In genomic region chr1:61075833-61076232, GRCh38 we compare ENCODE assay signal across 8 cellular contexts. TPM values are rescaled to one million over a fixed set of nuclear protein-coding genes. Genes with fewer than 3 reads are reported as not detected.
DNase-seq lines count a peak whose midpoint lies in the region; ATAC-seq and TF ChIP-seq lines count a peak whose summit lies in the region.
"Not testable (repeated sequence)": the region's sequence is repeated elsewhere in the genome, so short reads cannot be mapped to it uniquely, and the experiment has no call there.

No MANE protein-coding gene starts in this region.

- peak overlapping the region; percentile 96; the same call in 1 of the 2 replicates for H3K4me2 ChIP-seq in OCI-LY3 (ENCODE audit: low read length)

- not testable (repeated sequence) for ATAC-seq in CD8-positive, alpha-beta T cell; activated B cell treated with CpG ODN at 0.5 μM for 24 hours (ENCODE audit: low read depth); central memory CD8-positive, alpha-beta T cell (replicated peaks; ENCODE audit: extremely low read depth, poor library complexity, severe bottlenecking); psoas muscle

- H3K9me3 Mint-ChIP-seq in CD8-positive, alpha-beta T cell; activated B cell treated with CpG ODN at 0.5 μM for 24 hours; central memory CD8-positive, alpha-beta T cell: not testable (repeated sequence)

- H3K79me2 ChIP-seq in OCI-LY3 (ENCODE audit: low read length): not testable (repeated sequence)

- H3K36me3 ChIP-seq in CD8-positive, alpha-beta T cell (ENCODE audit: insufficient read depth, low read length); OCI-LY3 (replicated peaks; ENCODE audit: low read depth, low read length); cardiac muscle cell; mucosa of stomach (ENCODE audit: control insufficient read depth, insufficient read depth, low read length); psoas muscle (ENCODE audit: insufficient read depth in 1 of 2, low read depth in 1 of 2); tibial nerve: not testable (repeated sequence)

- TF ChIP-seq CTCF in CD8-positive, alpha-beta T cell (IDR thresholded peaks at IDR 0.05); OCI-LY3 (IDR thresholded peaks at IDR 0.05; ENCODE audit: low read depth, low read length); activated B cell treated with CpG ODN at 0.5 μM for 24 hours (IDR thresholded peaks at IDR 0.05); cardiac muscle cell (IDR thresholded peaks at IDR 0.05; ENCODE audit: low read depth, low read length); psoas muscle (IDR thresholded peaks at IDR 0.05); tibial nerve (IDR thresholded peaks at IDR 0.05): not testable (repeated sequence)

- H3K9me3 ChIP-seq in CD8-positive, alpha-beta T cell (ENCODE audit: low read length); OCI-LY3 (ENCODE audit: insufficient read depth, low read length); cardiac muscle cell (ENCODE audit: low read depth); mucosa of stomach (ENCODE audit: control insufficient read depth, low read length); psoas muscle; tibial nerve: not testable (repeated sequence)

- not testable (repeated sequence) for H3K9ac ChIP-seq in OCI-LY3 (ENCODE audit: low read length)
- peak overlapping the region; percentile 58 for H3K9ac ChIP-seq in mucosa of stomach (ENCODE audit: low read length)

- 76 to 82% (median 79%) methylated on average over 16 of the region's 16 CpGs for WGBS in psoas muscle, 3 donors
- 65 to 71% methylated on average over 16 of the region's 16 CpGs for WGBS in tibial nerve, 2 donors

- intact Hi-C loops in CD8-positive, alpha-beta T cell (cut with DNase I, micrococcal nuclease): loop anchor here (5.0 to 10.0 kb wide), 4 partner anchors 34 to 1359 kb away; partner anchors contain the start of genes HOOK1 (in 1 of the 2), PATJ (in 1 of the 2) and USP1 (in 1 of the 2)
- intact Hi-C loops in activated B cell treated with CpG ODN at 0.5 μM for 24 hours (cut with micrococcal nuclease): loop anchor here (1.0 to 10.0 kb wide), 4 partner anchors 8 to 1709 kb away; partner anchors contain the start of genes ATG4C, PATJ and TM2D1
- intact Hi-C loops in psoas muscle (cut with DNase I): not testable (repeated sequence)

- H3K27ac Mint-ChIP-seq in CD8-positive, alpha-beta T cell: peak overlapping the region; percentile 98
- H3K27ac Mint-ChIP-seq in activated B cell treated with CpG ODN at 0.5 μM for 24 hours: peak overlapping the region; percentile 90
- peak overlapping the region; percentile 98 for H3K27ac Mint-ChIP-seq in central memory CD8-positive, alpha-beta T cell (ENCODE audit: low read depth)

- CTCF ChIA-PET in CD8-positive, alpha-beta T cell (lab: Charles Lee): interaction anchor here (4.6 kb wide), 1 partner anchor 26 kb away, joined by 42 read pairs; no protein-coding TSS in a partner anchor
- CTCF ChIA-PET in activated B cell treated with CpG ODN at 0.5 μM for 24 hours (lab: Charles Lee): not testable (repeated sequence)

- H3K4me1 Mint-ChIP-seq in CD8-positive, alpha-beta T cell (ENCODE audit: low read depth): peaks cover 38% of the 10 kb centered on the region
- peaks cover 27% of the 10 kb centered on the region for H3K4me1 Mint-ChIP-seq in activated B cell treated with CpG ODN at 0.5 μM for 24 hours
- H3K4me1 Mint-ChIP-seq in central memory CD8-positive, alpha-beta T cell: peaks cover 38% of the 10 kb centered on the region

- H2AFZ ChIP-seq in OCI-LY3 (ENCODE audit: low read depth, low read length): not testable (repeated sequence)

- POLR2A ChIA-PET in CD8-positive, alpha-beta T cell (lab: Charles Lee): interaction anchor here (0.7 to 4.5 kb wide), 3 partner anchors 14 to 23 kb away, joined by 3 to 66 read pairs (median 3); no protein-coding TSS in a partner anchor
- POLR2A ChIA-PET in activated B cell treated with CpG ODN at 0.5 μM for 24 hours (lab: Charles Lee): interaction anchor here (4.5 kb wide), 1 partner anchor 25 kb away, joined by 29 read pairs; no protein-coding TSS in a partner anchor

- peak overlapping the region; percentile 86 for H3K4me3 Mint-ChIP-seq in CD8-positive, alpha-beta T cell
- H3K4me3 Mint-ChIP-seq in activated B cell treated with CpG ODN at 0.5 μM for 24 hours: not testable (repeated sequence)
- H3K4me3 Mint-ChIP-seq in central memory CD8-positive, alpha-beta T cell: peak overlapping the region; percentile 92

- not testable (repeated sequence) for H3K27ac ChIP-seq in CD8-positive, alpha-beta T cell (ENCODE audit: low read depth, low read length); OCI-LY3 (ENCODE audit: low read length)
- H3K27ac ChIP-seq in cardiac muscle cell (peak overlapping the region; percentile 78), psoas muscle (peak overlapping the region; percentile 97), tibial nerve (peak overlapping the region in 3 of 4 donors; percentile 83 to 98 (median 83))

- not testable (repeated sequence) for H3K36me3 Mint-ChIP-seq in CD8-positive, alpha-beta T cell; activated B cell treated with CpG ODN at 0.5 μM for 24 hours (ENCODE audit: low read depth)
- H3K36me3 Mint-ChIP-seq in central memory CD8-positive, alpha-beta T cell (ENCODE audit: insufficient read depth): peaks cover 14% of the 10 kb centered on the region

- not testable (repeated sequence) for TF ChIP-seq EP300 in tibial nerve (IDR thresholded peaks at IDR 0.05)

- not testable (repeated sequence) for H3K27me3 ChIP-seq in CD8-positive, alpha-beta T cell (ENCODE audit: insufficient read depth, low read length); OCI-LY3 (ENCODE audit: low read depth, low read length); cardiac muscle cell; mucosa of stomach (ENCODE audit: control insufficient read depth, insufficient read depth, low read length); psoas muscle (ENCODE audit: insufficient read depth in 3 of 3, low read length in 2 of 3); tibial nerve

- not testable (repeated sequence) for H4K20me1 ChIP-seq in OCI-LY3 (ENCODE audit: insufficient read depth, low read length)

- not testable (repeated sequence) for TF ChIP-seq POLR2A in tibial nerve (IDR thresholded peaks at IDR 0.05)

- H3K4me3 ChIP-seq in CD8-positive, alpha-beta T cell (ENCODE audit: low read depth, low read length); OCI-LY3 (ENCODE audit: low read length); cardiac muscle cell; mucosa of stomach (ENCODE audit: low read length); psoas muscle: not testable (repeated sequence)
- H3K4me3 ChIP-seq in tibial nerve: peak overlapping the region in 1 of 4 donors; percentile 48

- H3K4me1 ChIP-seq in CD8-positive, alpha-beta T cell (ENCODE audit: insufficient read depth, low read length): peaks cover 33% of the 10 kb centered on the region
- H3K4me1 ChIP-seq in OCI-LY3 (ENCODE audit: low read length): peaks cover 10% of the 10 kb centered on the region
- H3K4me1 ChIP-seq in cardiac muscle cell (ENCODE audit: low read depth): peaks cover 28% of the 10 kb centered on the region
- peaks cover 33% of the 10 kb centered on the region for H3K4me1 ChIP-seq in mucosa of stomach (ENCODE audit: control insufficient read depth, insufficient read depth, low read length)
- peaks cover 27% of the 10 kb centered on the region for H3K4me1 ChIP-seq in psoas muscle
- H3K4me1 ChIP-seq in tibial nerve: peaks cover 0 to 38% (median 24%) of the 10 kb centered on the region in 4 donors

- DNase-seq in CD8-positive, alpha-beta T cell; activated B cell treated with CpG ODN at 0.5 μM for 24 hours; central memory CD8-positive, alpha-beta T cell (ENCODE audit: low spot score in 2 of 2); cardiac muscle cell (ENCODE audit: low read depth in 1 of 2, low spot score in 1 of 2); psoas muscle; tibial nerve (ENCODE audit: low spot score in 2 of 2): not testable (repeated sequence)

- H3K27me3 Mint-ChIP-seq in CD8-positive, alpha-beta T cell (ENCODE audit: low read depth); central memory CD8-positive, alpha-beta T cell: not testable (repeated sequence)
- H3K27me3 Mint-ChIP-seq in activated B cell treated with CpG ODN at 0.5 μM for 24 hours: peaks cover 24% of the 10 kb centered on the region

RNA-seq across cellular contexts. Expression of gene NFIA, which starts 6.5 kb away (rescaled TPM):
- total RNA-seq in CD8-positive, alpha-beta T cell: 1 to 10 TPM; 5.3 to 6.7 TPM
- total RNA-seq in activated B cell treated with CpG ODN at 0.5 μM for 24 hours (0.13 and 0.44 TPM in 2 replicates), cardiac muscle cell (12.0 and 14.9 TPM in 2 replicates), psoas muscle (10 to 100 TPM; 30.6 to 42.7 (median 42.3) TPM), tibial nerve (10 to 100 TPM; 71.2 to 81.4 (median 75.7) TPM)
- polyA plus RNA-seq in cardiac muscle cell (10.1 and 18.3 TPM in 2 replicates), psoas muscle (10 to 100 TPM in 1 of 3 donors, 1 to 10 TPM in 2; 4.0 to 11.7 (median 4.2) TPM)
